ENCODE assay signal across 14 cellular contexts in the genomic region with DNA sequence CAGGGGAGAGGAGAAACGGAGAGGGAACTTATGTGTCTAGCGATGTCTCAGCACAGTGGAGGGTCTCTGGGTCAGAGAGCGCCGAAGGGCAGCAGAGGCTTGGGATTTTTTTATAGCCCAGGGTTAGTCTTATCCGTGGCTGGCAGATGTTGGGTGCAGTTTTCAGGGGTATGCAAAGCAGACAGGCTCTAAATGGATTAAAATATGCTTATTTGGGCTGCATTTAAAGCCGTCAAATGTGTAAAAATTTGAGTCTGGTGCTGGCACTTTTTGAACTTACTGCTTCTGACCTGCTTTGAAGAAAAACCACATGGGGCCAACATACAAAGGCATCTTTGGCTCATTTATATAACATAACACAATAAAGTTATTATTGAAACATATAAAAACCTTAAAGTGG.
"Had no signal": no experiment of that assay in that cellular context is flagged by ENCODE, and none has a peak within 500 bp of the region (broad histone marks: within the 10 kb centered on the region; RNA-seq: fewer than 3 reads in every experiment).

No MANE protein-coding gene starts in this region.

- H3K9me3 ChIP-seq: sigmoid colon, transverse colon had no signal

- H3K4me3 ChIP-seq: sigmoid colon, transverse colon had no signal

- H3K27ac ChIP-seq: sigmoid colon, transverse colon had no signal

- H3K4me1 Mint-ChIP-seq: stimulated activated memory B cell treated with anti-CD40 and anti-IgM and Interleukin-4, amounts not matched to agents 10 μg/mL and 1 μg/mL and 100 μg/mL, for 72 hours had no signal

- H3K4me3 Mint-ChIP-seq: activated CD4-positive, alpha-beta T cell treated with anti-CD3 and anti-CD28 coated beads, Interleukin-2, amount 10 ng/mL, durations not matched to agents 24 days and 14 days; activated CD8-positive, alpha-beta T cell treated with anti-CD3 and anti-CD28 coated beads, Interleukin-2, amount 10 ng/mL, durations not matched to agents 7 days and 5 days; activated naive CD8-positive, alpha-beta T cell treated with anti-CD3 and anti-CD28 coated beads, Interleukin-2, amount 10 ng/mL, durations not matched to agents 7 days and 5 days; stimulated activated memory B cell treated with anti-CD40 and anti-IgM and Interleukin-4, amounts not matched to agents 10 μg/mL and 1 μg/mL and 100 μg/mL, for 72 hours; T-helper 2 cell treated with Interferon-gamma antibody and Interleukin-4, amounts not matched to agents 5 μg/mL and 100 μg/mL, for 36 hours had no signal

- H3K27me3 ChIP-seq: sigmoid colon, transverse colon had no signal

- DNase-seq: activated CD4-positive, alpha-beta T cell treated with anti-CD3 and anti-CD28 coated beads, Interleukin-2, amount 10 ng/mL, durations not matched to agents 24 days and 14 days; activated CD4-positive, CD25-positive, alpha-beta regulatory T cell; activated CD8-positive, alpha-beta memory T cell treated with anti-CD3 and anti-CD28 coated beads, Interleukin-2, amount 50 U/mL, for 4 hours; activated CD8-positive, alpha-beta T cell treated with anti-CD3 and anti-CD28 coated beads, Interleukin-2, amount 10 ng/mL, durations not matched to agents 7 days and 5 days; activated gamma-delta T cell treated with Interleukin-2 at 50 U/mL for 16 hours; activated naive CD8-positive, alpha-beta T cell treated with anti-CD3 and anti-CD28 coated beads, Interleukin-2, amount 10 ng/mL, durations not matched to agents 7 days and 5 days; activated T-cell treated with anti-CD3 and anti-CD28 coated beads, Interleukin-2, amount 50 U/mL, for 48 hours; anterior cingulate cortex; hypothalamus; left ventricle myocardium superior; sigmoid colon; transverse colon had no signal

- ATAC-seq: activated CD8-positive, alpha-beta T cell treated with anti-CD3 and anti-CD28 coated beads, Interleukin-2, amount 10 ng/mL, durations not matched to agents 7 days and 5 days; left ventricle myocardium superior; stimulated activated memory B cell treated with anti-CD40 and anti-IgM and Interleukin-4, amounts not matched to agents 10 μg/mL and 1 μg/mL and 100 μg/mL, for 72 hours had no signal

- H3K27me3 Mint-ChIP-seq: activated CD4-positive, alpha-beta T cell treated with anti-CD3 and anti-CD28 coated beads, Interleukin-2, amount 10 ng/mL, durations not matched to agents 24 days and 14 days; activated naive CD8-positive, alpha-beta T cell treated with anti-CD3 and anti-CD28 coated beads, Interleukin-2, amount 10 ng/mL, durations not matched to agents 7 days and 5 days; stimulated activated memory B cell treated with anti-CD40 and anti-IgM and Interleukin-4, amounts not matched to agents 10 μg/mL and 1 μg/mL and 100 μg/mL, for 72 hours had no signal

- H3K27ac Mint-ChIP-seq: activated CD4-positive, alpha-beta T cell treated with anti-CD3 and anti-CD28 coated beads, Interleukin-2, amount 10 ng/mL, durations not matched to agents 24 days and 14 days; activated CD8-positive, alpha-beta T cell treated with anti-CD3 and anti-CD28 coated beads, Interleukin-2, amount 10 ng/mL, durations not matched to agents 7 days and 5 days; stimulated activated memory B cell treated with anti-CD40 and anti-IgM and Interleukin-4, amounts not matched to agents 10 μg/mL and 1 μg/mL and 100 μg/mL, for 72 hours; T-helper 2 cell treated with Interferon-gamma antibody and Interleukin-4, amounts not matched to agents 5 μg/mL and 100 μg/mL, for 36 hours had no signal

- H3K4me1 ChIP-seq: sigmoid colon had no signal

- H3K9me3 Mint-ChIP-seq: activated CD4-positive, alpha-beta T cell treated with anti-CD3 and anti-CD28 coated beads, Interleukin-2, amount 10 ng/mL, durations not matched to agents 24 days and 14 days; activated naive CD8-positive, alpha-beta T cell treated with anti-CD3 and anti-CD28 coated beads, Interleukin-2, amount 10 ng/mL, durations not matched to agents 7 days and 5 days; stimulated activated memory B cell treated with anti-CD40 and anti-IgM and Interleukin-4, amounts not matched to agents 10 μg/mL and 1 μg/mL and 100 μg/mL, for 72 hours; T-helper 2 cell treated with Interferon-gamma antibody and Interleukin-4, amounts not matched to agents 5 μg/mL and 100 μg/mL, for 36 hours had no signal
